ENCODE assay signal across 2 cellular contexts in genomic region chr16:31219154-31219741, GRCh38.
TF ChIP-seq lines count a peak whose summit lies in the region.

No MANE protein-coding gene starts in this region.

TF ChIP-seq in HepG2, 621 proteins besides CTCF, POLR2A, EP300 and RAD21:
- TF ChIP-seq PAXIP1 (CRISPR knock-in tag; conservative IDR thresholded peaks at IDR 0.05) (no peak), ZNF768 (CRISPR knock-in tag; IDR thresholded peaks at IDR 0.05) (peak; percentile 68)

TF ChIP-seq in HEK293T, 16 proteins besides CTCF, POLR2A, EP300 and RAD21:
- TF ChIP-seq FOXK2 (IDR thresholded peaks at IDR 0.05), result no peak
- TF ChIP-seq LEF1 (IDR thresholded peaks at IDR 0.05; ENCODE audit: borderline replicate concordance), result no peak
- TF ChIP-seq HDGF (IDR thresholded peaks at IDR 0.05; ENCODE audit: borderline replicate concordance), result no peak
